Comparison of ENCODE assay signal across 29 cellular contexts in the genomic region with DNA sequence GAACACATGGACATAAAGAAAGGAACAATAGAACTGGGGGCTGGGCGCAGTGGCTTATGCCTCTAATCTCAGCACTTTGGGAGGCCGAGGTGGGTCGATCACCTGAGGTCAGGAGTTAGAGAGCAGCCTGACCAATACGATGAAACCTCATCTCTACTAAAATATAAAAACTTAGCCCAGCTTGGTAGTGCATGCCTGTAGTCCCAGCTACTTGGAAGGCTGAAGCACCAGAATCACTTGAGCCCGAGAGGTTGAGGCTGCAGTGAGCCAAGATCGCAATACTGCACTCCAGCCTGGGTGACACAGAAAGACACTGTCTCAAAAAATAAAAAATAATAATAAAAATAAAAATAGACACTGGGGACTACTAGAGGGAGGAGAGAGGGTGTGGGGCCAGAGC.
"Had no signal": no experiment of that assay in that cellular context is flagged by ENCODE, and none has a peak within 500 bp of the region (broad histone marks: within the 10 kb centered on the region; RNA-seq: fewer than 3 reads in every experiment).

No MANE protein-coding gene starts in this region.

- H3K9me3 ChIP-seq: adrenal gland, body of pancreas had no signal

- DNase-seq: activated CD4-positive, alpha-beta memory T cell treated with anti-CD3 and anti-CD28 coated beads for 36 hours; activated CD4-positive, alpha-beta T cell treated with anti-CD3 and anti-CD28 coated beads, Interleukin-2, amount 10 ng/mL, durations not matched to agents 7 days and 5 days; activated CD4-positive, CD25-positive, alpha-beta regulatory T cell; activated CD8-positive, alpha-beta memory T cell treated with anti-CD3 and anti-CD28 coated beads for 24 hours; activated gamma-delta T cell treated with Interleukin-2 at 50 U/mL for 16 hours; activated naive CD4-positive, alpha-beta T cell treated with anti-CD3 and anti-CD28 coated beads, Interleukin-2, amount 10 ng/mL, durations not matched to agents 7 days and 5 days; activated naive CD8-positive, alpha-beta T cell treated with anti-CD3 and anti-CD28 coated beads for 36 hours; activated T-cell treated with anti-CD3 and anti-CD28 coated beads, Interleukin-2, amount 50 U/mL, for 4 hours; adrenal gland; aorta; body of pancreas; KG1; NCI-H1092; NCI-H1417; NCI-H1694; NCI-H2029; NCI-H510A treated with DMSO at 0.1 percent for 48 hours; NCI-H69; PC-9; SIG-M5; T-cell; T-helper 2 cell; T1000 had no signal

- H3K27ac ChIP-seq: adrenal gland, PC-9, SK-N-MC, VCaP had no signal

- H3K27me3 ChIP-seq: adrenal gland, body of pancreas had no signal

- H3K36me3 Mint-ChIP-seq: activated CD4-positive, alpha-beta memory T cell treated with anti-CD3 and anti-CD28 coated beads for 36 hours; activated naive CD4-positive, alpha-beta T cell treated with anti-CD3 and anti-CD28 coated beads, Interleukin-2, amount 10 ng/mL, durations not matched to agents 7 days and 5 days; activated naive CD8-positive, alpha-beta T cell treated with anti-CD3 and anti-CD28 coated beads for 36 hours; T-cell had no signal

- H3K27ac Mint-ChIP-seq: activated CD4-positive, alpha-beta memory T cell treated with anti-CD3 and anti-CD28 coated beads for 36 hours; activated CD4-positive, alpha-beta T cell treated with anti-CD3 and anti-CD28 coated beads, Interleukin-2, amount 10 ng/mL, durations not matched to agents 7 days and 5 days; activated naive CD4-positive, alpha-beta T cell treated with anti-CD3 and anti-CD28 coated beads, Interleukin-2, amount 10 ng/mL, durations not matched to agents 7 days and 5 days; activated naive CD8-positive, alpha-beta T cell treated with anti-CD3 and anti-CD28 coated beads for 36 hours; activated T-helper 2 cell treated with anti-CD3 and anti-CD28 coated beads, Interferon-gamma antibody, Interleukin-2, Interleukin-4, amounts not matched to agents 10 μg/mL and 5 μg/mL and 100 μg/mL, durations not matched to agents 14 hours and 24 hours and 36 hours; T-cell had no signal

- H3K27me3 Mint-ChIP-seq: activated CD4-positive, alpha-beta memory T cell treated with anti-CD3 and anti-CD28 coated beads for 36 hours; central memory CD8-positive, alpha-beta T cell had no signal

- FAIRE-seq: bronchial epithelial cell, TTC549 had no signal

- H3K4me2 ChIP-seq: PC-9 had no signal

- H3K9me3 Mint-ChIP-seq: activated CD4-positive, alpha-beta memory T cell treated with anti-CD3 and anti-CD28 coated beads for 36 hours; activated CD4-positive, alpha-beta T cell treated with anti-CD3 and anti-CD28 coated beads, Interleukin-2, amount 10 ng/mL, durations not matched to agents 7 days and 5 days; activated naive CD4-positive, alpha-beta T cell treated with anti-CD3 and anti-CD28 coated beads, Interleukin-2, amount 10 ng/mL, durations not matched to agents 7 days and 5 days; activated naive CD8-positive, alpha-beta T cell treated with anti-CD3 and anti-CD28 coated beads for 36 hours; activated T-cell treated with anti-CD3 and anti-CD28 coated beads, Interleukin-2, amount 50 U/mL, for 4 hours; activated T-helper 2 cell treated with anti-CD3 and anti-CD28 coated beads, Interferon-gamma antibody, Interleukin-2, Interleukin-4, amounts not matched to agents 10 μg/mL and 5 μg/mL and 100 μg/mL, durations not matched to agents 14 hours and 24 hours and 36 hours; central memory CD8-positive, alpha-beta T cell; T-cell had no signal

- ATAC-seq: activated T-cell treated with anti-CD3 and anti-CD28 coated beads, Interleukin-2, amount 50 U/mL, for 4 hours; body of pancreas; T-cell had no signal

- H3K4me3 ChIP-seq: adrenal gland, body of pancreas, PC-9, SK-N-MC had no signal

- H3K4me1 ChIP-seq: adrenal gland, body of pancreas had no signal

- H2AFZ ChIP-seq: PC-9 had no signal

- H3K4me1 Mint-ChIP-seq: activated CD4-positive, alpha-beta T cell treated with anti-CD3 and anti-CD28 coated beads, Interleukin-2, amount 10 ng/mL, durations not matched to agents 7 days and 5 days; activated naive CD4-positive, alpha-beta T cell treated with anti-CD3 and anti-CD28 coated beads, Interleukin-2, amount 10 ng/mL, durations not matched to agents 7 days and 5 days; activated naive CD8-positive, alpha-beta T cell treated with anti-CD3 and anti-CD28 coated beads for 36 hours; central memory CD8-positive, alpha-beta T cell; T-cell had no signal

- H3K4me3 Mint-ChIP-seq: activated CD4-positive, alpha-beta memory T cell treated with anti-CD3 and anti-CD28 coated beads for 36 hours; activated CD4-positive, alpha-beta T cell treated with anti-CD3 and anti-CD28 coated beads, Interleukin-2, amount 10 ng/mL, durations not matched to agents 7 days and 5 days; activated naive CD4-positive, alpha-beta T cell treated with anti-CD3 and anti-CD28 coated beads, Interleukin-2, amount 10 ng/mL, durations not matched to agents 7 days and 5 days; activated naive CD8-positive, alpha-beta T cell treated with anti-CD3 and anti-CD28 coated beads for 36 hours; activated T-cell treated with anti-CD3 and anti-CD28 coated beads, Interleukin-2, amount 50 U/mL, for 4 hours; central memory CD8-positive, alpha-beta T cell; T-cell had no signal

- H3K36me3 ChIP-seq: adrenal gland had no signal
